In genomic region chr12:116980083-116980482, GRCh38 we compare ENCODE assay signal across 15 cellular contexts.
"Had no signal": no experiment of that assay in that cellular context is flagged by ENCODE, and none has a peak within 500 bp of the region (broad histone marks: within the 10 kb centered on the region; RNA-seq: fewer than 3 reads in every experiment).

No MANE protein-coding gene starts in this region.

- ATAC-seq: activated CD8-positive, alpha-beta memory T cell treated with anti-CD3 and anti-CD28 coated beads, Interleukin-2, amount 10 ng/mL, durations not matched to agents 7 days and 5 days; activated T-cell treated with anti-CD3 and anti-CD28 coated beads, Interleukin-2, amount 50 U/mL, for 4 hours; left lobe of liver; naive thymus-derived CD4-positive, alpha-beta T cell; stimulated activated naive B cell treated with anti-CD40 and anti-IgM and Interleukin-4, amounts not matched to agents 10 μg/mL and 1 μg/mL and 100 μg/mL, for 72 hours had no signal

- H3K4me1 ChIP-seq: vagina had no signal

- H3K4me3 ChIP-seq: cardiac muscle cell, dorsolateral prefrontal cortex, tibial artery, vagina had no signal

- H3K36me3 ChIP-seq: cardiac muscle cell, vagina, WERI-Rb-1 had no signal

- DNase-seq: activated CD4-positive, alpha-beta T cell treated with anti-CD3 and anti-CD28 coated beads, Interleukin-2, amount 50 U/mL, for 48 hours; activated CD8-positive, alpha-beta memory T cell treated with anti-CD3 and anti-CD28 coated beads, Interleukin-2, amount 10 ng/mL, durations not matched to agents 7 days and 5 days; activated effector memory CD4-positive, alpha-beta T cell treated with anti-CD3 and anti-CD28 coated beads, Interleukin-2, amount 50 U/mL, for 16 hours; activated T-cell treated with anti-CD3 and anti-CD28 coated beads, Interleukin-2, amount 50 U/mL, for 4 hours; dorsolateral prefrontal cortex; mammary epithelial cell; naive thymus-derived CD4-positive, alpha-beta T cell; stimulated activated CD4-positive, alpha-beta T cell treated with anti-CD3 and anti-CD28 coated beads, Interleukin-15, amount 100 ng/mL, for 24 hours; stimulated activated CD4-positive, alpha-beta T cell treated with anti-CD3 and anti-CD28 coated beads, Interleukin-4, amount 100 ng/mL, for 1 hour; stimulated activated naive B cell treated with anti-CD40 and anti-IgM and Interleukin-4, amounts not matched to agents 10 μg/mL and 1 μg/mL and 100 μg/mL, for 72 hours; tibial artery; WERI-Rb-1 had no signal

- H3K27ac ChIP-seq: cardiac muscle cell, dorsolateral prefrontal cortex, tibial artery, vagina, WERI-Rb-1 had no signal

- H3K9me3 ChIP-seq: tibial artery, vagina had no signal

- H3K27me3 ChIP-seq: cardiac muscle cell, dorsolateral prefrontal cortex, tibial artery, vagina had no signal
